14 cellular contexts compared by ENCODE assay signal in genomic region chr1:5717031-5717682, GRCh38.
A peak's percentile ranks its signal among the peaks of the same experiment; 100 is the strongest.
DNase-seq lines count a peak whose midpoint lies in the region; FAIRE-seq and TF ChIP-seq lines count a peak whose summit lies in the region.
"Had no signal": no experiment of that assay in that cellular context is flagged by ENCODE, and none has a peak within 500 bp of the region (broad histone marks: within the 10 kb centered on the region; RNA-seq: fewer than 3 reads in every experiment).

No MANE protein-coding gene starts in this region.

- H3K4me3 ChIP-seq in NB4 (ENCODE audit: low read depth, low read length) (peak overlapping the region; percentile 60), kidney (ENCODE audit: low read length in 2 of 2) (no peak overlapping the region), neutrophil (ENCODE audit: low read depth in 1 of 2, low read length in 1 of 2) (no peak overlapping the region)
- H3K4me3 ChIP-seq: PC-9, SK-N-MC had no signal

- H3K36me3 ChIP-seq in kidney (ENCODE audit: control insufficient read depth in 1 of 2, insufficient read depth in 2 of 2, low read length in 2 of 2) (no peaks in the 10 kb centered on the region), neutrophil (no peaks in the 10 kb centered on the region)

- H3K4me1 ChIP-seq in kidney (ENCODE audit: control insufficient read depth in 1 of 2, insufficient read depth in 1 of 2, low read depth in 1 of 2, low read length in 2 of 2) (no peaks in the 10 kb centered on the region), neutrophil (ENCODE audit: control insufficient read depth in 1 of 2, insufficient read depth in 1 of 2, low read depth in 1 of 2, low read length in 1 of 2) (peaks cover 5 to 17% of the 10 kb centered on the region in 2 experiments)

- DNase-seq in ELF-1 (ENCODE audit: low read depth, low spot score) = peak; percentile 50
- DNase-seq in NB4 (ENCODE audit: low read depth) = peak; percentile 77
- peak; percentile 53 for DNase-seq in kidney
- no peak for DNase-seq in RWPE1 (ENCODE audit: low spot score)
- DNase-seq in CD1c-positive myeloid dendritic cell (ENCODE audit: extremely low spot score) = no peak
- no peak for DNase-seq in activated CD4-positive, alpha-beta T cell treated with anti-CD3 and anti-CD28 coated beads, Interleukin-2, amount 10 ng/mL, durations not matched to agents 7 days and 5 days
- no peak for DNase-seq in G401 (ENCODE audit: low spot score)
- DNase-seq: CD8-positive, alpha-beta memory T cell; Karpas-422; NCI-H187 treated with DMSO at 0.1 percent for 48 hours; NCI-H446; PC-9 had no signal

- H3K4me1 Mint-ChIP-seq in activated CD4-positive, alpha-beta T cell treated with anti-CD3 and anti-CD28 coated beads, Interleukin-2, amount 10 ng/mL, durations not matched to agents 7 days and 5 days = no peaks in the 10 kb centered on the region

- H3K9me3 ChIP-seq in kidney (ENCODE audit: control insufficient read depth in 1 of 2, low read length in 2 of 2) (peaks cover 4% of the 10 kb centered on the region in 2 donors), neutrophil (no peaks in the 10 kb centered on the region)

- H3K27me3 ChIP-seq in neutrophil = peaks cover 57% of the 10 kb centered on the region

- intact Hi-C loops in kidney (cut with DNase I) = no loop called here

- H3K27ac ChIP-seq in kidney (ENCODE audit: low read depth in 2 of 2, low read length in 2 of 2) = no peak overlapping the region
- H3K27ac ChIP-seq in neutrophil = peak overlapping the region; percentile 39
- no peak overlapping the region for H3K27ac ChIP-seq in RWPE1
- H3K27ac ChIP-seq: PC-9, SK-N-MC had no signal

- no peak overlapping the region for H3K4me3 Mint-ChIP-seq in activated CD4-positive, alpha-beta T cell treated with anti-CD3 and anti-CD28 coated beads, Interleukin-2, amount 10 ng/mL, durations not matched to agents 7 days and 5 days
- H3K4me3 Mint-ChIP-seq: CD8-positive, alpha-beta memory T cell had no signal

- TF ChIP-seq CTCF in NB4 (IDR thresholded peaks at IDR 0.05; ENCODE audit: low read depth, low read length) (no peak), kidney (IDR thresholded peaks at IDR 0.05; ENCODE audit: borderline replicate concordance, extremely low read depth, insufficient read depth) (no peak), neutrophil (IDR thresholded peaks at IDR 0.05) (no peak), RWPE1 (conservative IDR thresholded peaks at IDR 0.05; ENCODE audit: low read depth) (no peak)

- CTCF ChIA-PET in RWPE1 (lab: Yijun Ruan, JAX) = interaction anchor here (0.8 kb wide), 1 partner anchor 28 kb away, joined by 3 read pairs; no protein-coding TSS in a partner anchor
- CTCF ChIA-PET in activated CD4-positive, alpha-beta T cell treated with anti-CD3 and anti-CD28 coated beads, Interleukin-2, amount 10 ng/mL, durations not matched to agents 7 days and 5 days (lab: Charles Lee) = no interaction called here

- POLR2A ChIA-PET in RWPE1 (lab: Yijun Ruan, JAX; ENCODE audit: low non-redundant PET) = no interaction called here
- POLR2A ChIA-PET in activated CD4-positive, alpha-beta T cell treated with anti-CD3 and anti-CD28 coated beads, Interleukin-2, amount 10 ng/mL, durations not matched to agents 7 days and 5 days (lab: Charles Lee) = no interaction called here

- H3K9ac ChIP-seq in kidney (ENCODE audit: low read length in 2 of 2) = no peak overlapping the region

- no peak for FAIRE-seq in kidney (lab: Jason Lieb, UNC)

- no peaks in the 10 kb centered on the region for H3K36me3 Mint-ChIP-seq in activated CD4-positive, alpha-beta T cell treated with anti-CD3 and anti-CD28 coated beads, Interleukin-2, amount 10 ng/mL, durations not matched to agents 7 days and 5 days (ENCODE audit: low read depth)
- H3K36me3 Mint-ChIP-seq: CD8-positive, alpha-beta memory T cell had no signal

- H3K9me3 Mint-ChIP-seq in activated CD4-positive, alpha-beta T cell treated with anti-CD3 and anti-CD28 coated beads, Interleukin-2, amount 10 ng/mL, durations not matched to agents 7 days and 5 days = no peaks in the 10 kb centered on the region

- peaks cover 8% of the 10 kb centered on the region for H3K27me3 Mint-ChIP-seq in activated CD4-positive, alpha-beta T cell treated with anti-CD3 and anti-CD28 coated beads, Interleukin-2, amount 10 ng/mL, durations not matched to agents 7 days and 5 days

- in situ Hi-C loops in G401 (cut with HindIII; ENCODE audit: low sequenced_read_pairs) = no loop called here

- no peak for TF ChIP-seq POLR2A in NB4 (IDR thresholded peaks at IDR 0.05; ENCODE audit: extremely low read depth, insufficient read length)

- H3K27ac Mint-ChIP-seq in activated CD4-positive, alpha-beta T cell treated with anti-CD3 and anti-CD28 coated beads, Interleukin-2, amount 10 ng/mL, durations not matched to agents 7 days and 5 days = no peak overlapping the region
- H3K27ac Mint-ChIP-seq: CD8-positive, alpha-beta memory T cell had no signal

Comparison
In these comparisons a context has a peak if more than half of its experiments do, and no peak if none do; other contexts are left out.
1. DNase-seq: peak in ELF-1 (single experiment), NB4 (single experiment) and kidney (single experiment); none in RWPE1 (single experiment), CD1c-positive myeloid dendritic cell (single experiment), activated CD4-positive, alpha-beta T cell treated with anti-CD3 and anti-CD28 coated beads, Interleukin-2, amount 10 ng/mL, durations not matched to agents 7 days and 5 days (single experiment) and G401 (single experiment).